In genomic region chr18:23826850-23827620, GRCh38 we compare ENCODE assay signal across 10 cellular contexts.
DNase-seq lines count a peak whose midpoint lies in the region; ATAC-seq and TF ChIP-seq lines count a peak whose summit lies in the region.
"Had no signal": no experiment of that assay in that cellular context is flagged by ENCODE, and none has a peak within 500 bp of the region (broad histone marks: within the 10 kb centered on the region; RNA-seq: fewer than 3 reads in every experiment).

No MANE protein-coding gene starts in this region.

- H3K27ac Mint-ChIP-seq in activated CD8-positive, alpha-beta T cell treated with anti-CD3 and anti-CD28 coated beads, Interleukin-2, amount 10 ng/mL, durations not matched to agents 7 days and 5 days, result peak overlapping the region; percentile 8

- no peaks in the 10 kb centered on the region for H3K36me3 ChIP-seq in skeletal muscle tissue (ENCODE audit: control insufficient read depth in 3 of 3, insufficient read depth in 3 of 3, low read length in 3 of 3)

- no peak for TF ChIP-seq CTCF in foreskin fibroblast (IDR thresholded peaks at IDR 0.05; ENCODE audit: low read depth, low read length)

- ATAC-seq in activated CD8-positive, alpha-beta T cell treated with anti-CD3 and anti-CD28 coated beads, Interleukin-2, amount 10 ng/mL, durations not matched to agents 7 days and 5 days, result no peak
- ATAC-seq in HG03354 (IDR thresholded peaks at IDR 0.05; ENCODE audit: poor library complexity, severe bottlenecking, unreplicated experiment) (no peak), GM18505 (IDR thresholded peaks at IDR 0.05; ENCODE audit: unreplicated experiment) (no peak)

- peak overlapping the region; percentile 75 for H3K27ac ChIP-seq in skeletal muscle tissue (ENCODE audit: low read depth, low read length)

- POLR2A ChIA-PET in activated CD8-positive, alpha-beta T cell treated with anti-CD3 and anti-CD28 coated beads, Interleukin-2, amount 10 ng/mL, durations not matched to agents 7 days and 5 days (lab: Charles Lee), result no interaction called here

- H3K9me3 Mint-ChIP-seq in activated CD8-positive, alpha-beta T cell treated with anti-CD3 and anti-CD28 coated beads, Interleukin-2, amount 10 ng/mL, durations not matched to agents 7 days and 5 days (ENCODE audit: insufficient read depth), result no peaks in the 10 kb centered on the region

- CTCF ChIA-PET in activated CD8-positive, alpha-beta T cell treated with anti-CD3 and anti-CD28 coated beads, Interleukin-2, amount 10 ng/mL, durations not matched to agents 7 days and 5 days (lab: Charles Lee), result interaction anchor here (1.6 to 5.0 kb wide), 6 partner anchors 12 to 293 kb away, joined by 4 to 37 read pairs (median 13); no protein-coding TSS in a partner anchor

- H3K9me3 ChIP-seq in skeletal muscle tissue (ENCODE audit: control insufficient read depth in 3 of 3, low read length in 3 of 3), result no peaks in the 10 kb centered on the region

- peaks cover 44% of the 10 kb centered on the region for H3K4me1 Mint-ChIP-seq in activated CD8-positive, alpha-beta T cell treated with anti-CD3 and anti-CD28 coated beads, Interleukin-2, amount 10 ng/mL, durations not matched to agents 7 days and 5 days (ENCODE audit: low read depth)

- H3K9ac ChIP-seq in skeletal muscle tissue (ENCODE audit: low read depth in 1 of 3, low read length in 3 of 3), result no peak overlapping the region

- DNase-seq in EH (ENCODE audit: low read depth) (peak; percentile 39), foreskin fibroblast (peak; percentile 64 to 77), RKO (ENCODE audit: low spot score) (no peak)
- no peak for DNase-seq in activated CD8-positive, alpha-beta T cell treated with anti-CD3 and anti-CD28 coated beads, Interleukin-2, amount 10 ng/mL, durations not matched to agents 7 days and 5 days
- DNase-seq in activated CD8-positive, alpha-beta memory T cell treated with anti-CD3 and anti-CD28 coated beads for 24 hours, result no peak
- DNase-seq: NCI-H1694 had no signal

- TF ChIP-seq POLR2A in GM18505 (IDR thresholded peaks at IDR 0.05; ENCODE audit: borderline replicate concordance, extremely low read depth, insufficient read depth, insufficient read length), result no peak

- H3K4me1 ChIP-seq in skeletal muscle tissue (ENCODE audit: control insufficient read depth in 3 of 3, insufficient read depth in 3 of 3, low read length in 3 of 3), result peaks cover 9 to 18% (median 15%) of the 10 kb centered on the region in 3 donors

- H3K36me3 Mint-ChIP-seq in activated CD8-positive, alpha-beta T cell treated with anti-CD3 and anti-CD28 coated beads, Interleukin-2, amount 10 ng/mL, durations not matched to agents 7 days and 5 days (ENCODE audit: low read depth), result no peaks in the 10 kb centered on the region

- no peak overlapping the region for H3K4me3 Mint-ChIP-seq in activated CD8-positive, alpha-beta T cell treated with anti-CD3 and anti-CD28 coated beads, Interleukin-2, amount 10 ng/mL, durations not matched to agents 7 days and 5 days

- no peak overlapping the region for H3K4me3 ChIP-seq in foreskin fibroblast (ENCODE audit: low read depth in 1 of 2, low read length in 2 of 2)
- no peak overlapping the region for H3K4me3 ChIP-seq in skeletal muscle tissue (ENCODE audit: low read length in 3 of 3)
- H3K4me3 ChIP-seq: skin epidermis had no signal

- H3K27me3 ChIP-seq in skeletal muscle tissue (ENCODE audit: control insufficient read depth in 3 of 3, insufficient read depth in 3 of 3, low read length in 3 of 3), result no peaks in the 10 kb centered on the region

- peaks cover 6% of the 10 kb centered on the region for H3K27me3 Mint-ChIP-seq in activated CD8-positive, alpha-beta T cell treated with anti-CD3 and anti-CD28 coated beads, Interleukin-2, amount 10 ng/mL, durations not matched to agents 7 days and 5 days (ENCODE audit: low read depth)

Comparison
In these comparisons a context has a peak if more than half of its experiments do, and no peak if none do; other contexts are left out.
1. DNase-seq: peak in EH (single experiment) and foreskin fibroblast (2 of 2); none in activated CD8-positive, alpha-beta T cell treated with anti-CD3 and anti-CD28 coated beads, Interleukin-2, amount 10 ng/mL, durations not matched to agents 7 days and 5 days (single experiment), RKO (single experiment) and activated CD8-positive, alpha-beta memory T cell treated with anti-CD3 and anti-CD28 coated beads for 24 hours (single experiment).